In the genomic region with DNA sequence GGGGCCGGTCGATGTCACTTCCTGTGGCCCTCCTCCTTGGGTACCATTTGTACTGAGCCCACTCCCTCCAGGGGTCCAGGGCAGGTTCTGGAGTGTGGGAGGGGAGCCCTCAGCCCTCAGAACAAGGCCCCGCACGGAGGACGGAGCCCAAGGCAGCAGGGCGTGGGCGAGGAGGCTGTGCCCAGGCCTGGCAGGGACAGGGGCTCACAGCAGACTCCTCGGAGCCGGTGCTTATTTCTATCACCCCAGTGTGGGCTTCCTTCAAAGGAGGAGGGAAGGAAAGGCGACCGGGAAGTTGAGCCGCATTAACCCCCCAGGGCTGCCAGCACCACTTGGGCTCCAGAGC, we compare ENCODE assay signal across 12 cellular contexts.
"Had no signal": no experiment of that assay in that cellular context is flagged by ENCODE, and none has a peak within 500 bp of the region (broad histone marks: within the 10 kb centered on the region; RNA-seq: fewer than 3 reads in every experiment).

No MANE protein-coding gene starts in this region.

- ATAC-seq: activated CD4-positive, alpha-beta T cell treated with anti-CD3 and anti-CD28 coated beads for 36 hours; effector memory CD8-positive, alpha-beta T cell; left colon had no signal

- DNase-seq: activated CD4-positive, alpha-beta memory T cell treated with anti-CD3 and anti-CD28 coated beads, Interleukin-2, amount 10 ng/mL, durations not matched to agents 7 days and 5 days; activated CD4-positive, alpha-beta T cell treated with anti-CD3 and anti-CD28 coated beads for 36 hours; activated naive CD4-positive, alpha-beta T cell treated with anti-CD3 and anti-CD28 coated beads, Interleukin-2, amount 50 U/mL, for 16 hours; activated T-cell treated with anti-CD3 and anti-CD28 coated beads, Interleukin-2, amount 50 U/mL, for 24 hours; effector memory CD8-positive, alpha-beta T cell; left colon; retina; stimulated activated CD4-positive, alpha-beta T cell treated with anti-CD3 and anti-CD28 coated beads, Interleukin-4, amount 100 ng/mL, for 4 hours; stimulated activated CD8-positive, alpha-beta memory T cell treated with anti-CD3 and anti-CD28 coated beads, Interleukin-4, amount 100 ng/mL, for 48 hours; stimulated activated naive CD4-positive, alpha-beta T cell treated with Interleukin-2 at 50 U/mL for 16 hours had no signal

- H3K4me2 ChIP-seq: smooth muscle cell had no signal

- H3K4me3 ChIP-seq: lung, smooth muscle cell had no signal
